Comparison of ENCODE assay signal across 8 cellular contexts in genomic region chr3:49785565-49786356, GRCh38. TPM values are rescaled to one million over a fixed set of nuclear protein-coding genes. Genes with fewer than 3 reads are reported as not detected.
DNase-seq lines count a peak whose midpoint lies in the region; ATAC-seq and TF ChIP-seq lines count a peak whose summit lies in the region.

No MANE protein-coding gene starts in this region.

- H3K4me1 ChIP-seq in DND-41 (ENCODE audit: insufficient read depth, low read length): peaks cover 46% of the 10 kb centered on the region
- H3K4me1 ChIP-seq in esophagus (ENCODE audit: control insufficient read depth in 2 of 2, insufficient read depth in 2 of 2, low read length in 1 of 2): peaks cover 0 to 4% of the 10 kb centered on the region in 2 donors
- H3K4me1 ChIP-seq in naive thymus-derived CD4-positive, alpha-beta T cell (ENCODE audit: control insufficient read depth in 2 of 2, insufficient read depth in 2 of 2, low read length in 2 of 2): peaks cover 12% of the 10 kb centered on the region in 2 donors

- TF ChIP-seq CTCF in DND-41 (IDR thresholded peaks at IDR 0.05; ENCODE audit: borderline replicate concordance, extremely low read depth, low read length, poor library complexity, severe bottlenecking): no peak
- no peak for TF ChIP-seq CTCF in WI38 (IDR thresholded peaks at IDR 0.05; ENCODE audit: low read depth, low read length)

- no peaks in the 10 kb centered on the region for H3K9me3 ChIP-seq in DND-41 (ENCODE audit: insufficient read depth, low read length, severe bottlenecking)
- H3K9me3 ChIP-seq in esophagus (ENCODE audit: control insufficient read depth in 2 of 2, insufficient read depth in 1 of 2, low read depth in 1 of 2, low read length in 1 of 2): no peaks in the 10 kb centered on the region
- H3K9me3 ChIP-seq in naive thymus-derived CD4-positive, alpha-beta T cell (ENCODE audit: control insufficient read depth in 2 of 3, low read length in 3 of 3): no peaks in the 10 kb centered on the region

- peak overlapping the region; percentile 81 for H3K9ac ChIP-seq in DND-41 (ENCODE audit: low read depth, low read length)

- peak overlapping the region; percentile 82 to 100 (median 93) for H3K27ac Mint-ChIP-seq in naive thymus-derived CD4-positive, alpha-beta T cell

- H3K9me3 Mint-ChIP-seq in naive thymus-derived CD4-positive, alpha-beta T cell: peaks cover 0 to 4% (median 0%) of the 10 kb centered on the region in 11 donors

- peak overlapping the region; percentile 65 for H3K27ac ChIP-seq in DND-41 (ENCODE audit: low read length)
- H3K27ac ChIP-seq in esophagus (ENCODE audit: low read depth in 2 of 2, low read length in 1 of 2): peak overlapping the region; percentile 90 to 91
- H3K27ac ChIP-seq in naive thymus-derived CD4-positive, alpha-beta T cell (ENCODE audit: low read depth, low read length): peak overlapping the region; percentile 95

- H3K27me3 Mint-ChIP-seq in naive thymus-derived CD4-positive, alpha-beta T cell: peaks cover 0 to 6% (median 0%) of the 10 kb centered on the region in 5 donors

- peak overlapping the region; percentile 91 to 99 (median 94) for H3K4me3 Mint-ChIP-seq in naive thymus-derived CD4-positive, alpha-beta T cell

- intact Hi-C loops in naive thymus-derived CD4-positive, alpha-beta T cell (cut with micrococcal nuclease): loop anchor here (1.0 to 5.0 kb wide), 12 partner anchors 17 to 514 kb away; partner anchors contain the start of genes GMPPB (in 2 of the 2), AMIGO3 (in 1 of the 2), APEH (in 1 of the 2) and DAG1 (in 1 of the 2)
- intact Hi-C loops in sciatic nerve (cut with DNase I): no loop called here

- ATAC-seq in DND-41 (ENCODE audit: insufficient read depth, low read depth) (peak; percentile 44), GM19467 (IDR thresholded peaks at IDR 0.05; ENCODE audit: unreplicated experiment) (peak; percentile 31), HG03460 (IDR thresholded peaks at IDR 0.05; ENCODE audit: unreplicated experiment) (peak; percentile 32), sciatic nerve (no peak)
- ATAC-seq in naive thymus-derived CD4-positive, alpha-beta T cell: peak; percentile 27

- H3K4me1 Mint-ChIP-seq in naive thymus-derived CD4-positive, alpha-beta T cell: peaks cover 21 to 56% (median 39%) of the 10 kb centered on the region in 7 donors

- CTCF ChIA-PET in naive thymus-derived CD4-positive, alpha-beta T cell (lab: Charles Lee): interaction anchor here (0.6 to 2.1 kb wide), 2 partner anchors 17 to 232 kb away, joined by 3 to 10 read pairs; partner anchors contain the start of gene INKA1

- H3K4me2 ChIP-seq in DND-41 (ENCODE audit: insufficient read depth, low read length): peak overlapping the region; percentile 96

- POLR2A ChIA-PET in naive thymus-derived CD4-positive, alpha-beta T cell (lab: Charles Lee): interaction anchor here (0.6 to 4.1 kb wide), 8 partner anchors 11 to 107 kb away, joined by 3 to 25 read pairs (median 4); partner anchors contain the start of genes AMIGO3, GMPPB and INKA1

- peak overlapping the region; percentile 83 for H2AFZ ChIP-seq in DND-41 (ENCODE audit: low read depth, low read length)

- H4K20me1 ChIP-seq in DND-41 (ENCODE audit: insufficient read depth, low read length): peaks cover 3% of the 10 kb centered on the region

- WGBS in esophagus, 2 donors: 2% methylated on average over 50 of the region's 50 CpGs

- peaks cover 0 to 16% (median 4%) of the 10 kb centered on the region in 5 donors for H3K36me3 Mint-ChIP-seq in naive thymus-derived CD4-positive, alpha-beta T cell

- peaks cover 25% of the 10 kb centered on the region for H3K36me3 ChIP-seq in DND-41 (ENCODE audit: insufficient read depth, low read length)
- H3K36me3 ChIP-seq in esophagus (ENCODE audit: control insufficient read depth in 2 of 2, insufficient read depth in 2 of 2, low read length in 1 of 2): peaks cover 0 to 2% of the 10 kb centered on the region in 2 donors
- H3K36me3 ChIP-seq in naive thymus-derived CD4-positive, alpha-beta T cell (ENCODE audit: control insufficient read depth in 2 of 3, insufficient read depth in 3 of 3, low read length in 3 of 3): peaks cover 0 to 12% (median 0%) of the 10 kb centered on the region in 3 experiments

- no peaks in the 10 kb centered on the region for H3K27me3 ChIP-seq in DND-41 (ENCODE audit: insufficient read depth, low read length, poor library complexity)
- no peaks in the 10 kb centered on the region for H3K27me3 ChIP-seq in esophagus (ENCODE audit: control insufficient read depth in 1 of 2, insufficient read depth in 2 of 2, low read length in 2 of 2)
- H3K27me3 ChIP-seq in naive thymus-derived CD4-positive, alpha-beta T cell (ENCODE audit: control insufficient read depth in 2 of 2, insufficient read depth in 2 of 2, low read length in 2 of 2): no peaks in the 10 kb centered on the region

- H3K4me3 ChIP-seq in DND-41 (ENCODE audit: low read depth in 1 of 2, low read length in 2 of 2) (peak overlapping the region; percentile 79 to 90), WI38 (ENCODE audit: low read depth, low read length) (peak overlapping the region; percentile 92), esophagus (ENCODE audit: low read depth in 1 of 2, low read length in 2 of 2) (peak overlapping the region; percentile 80 to 92)
- peak overlapping the region; percentile 80 for H3K4me3 ChIP-seq in naive thymus-derived CD4-positive, alpha-beta T cell (ENCODE audit: low read length)

- H3K79me2 ChIP-seq in DND-41 (ENCODE audit: insufficient read depth, low read length): peaks cover 61% of the 10 kb centered on the region

- DNase-seq in DND-41 (peak; percentile 40), MV-4-11 (lab: John Stamatoyannopoulos, UW) (no peak), sciatic nerve (ENCODE audit: low spot score) (no peak)
- DNase-seq in naive thymus-derived CD4-positive, alpha-beta T cell: peak in 4 of 9 donors; percentile 39 to 44 (median 40)

RNA-seq across cellular contexts. Expression of gene IP6K1, which starts 0.6 kb away (rescaled TPM):
- polyA plus RNA-seq in esophagus: 10 to 100 TPM; 11.5 to 14.1 TPM
- total RNA-seq in naive thymus-derived CD4-positive, alpha-beta T cell: 10 to 100 TPM; 41.8 to 57.0 (median 47.3) TPM
- polyA plus RNA-seq in naive thymus-derived CD4-positive, alpha-beta T cell: 10 to 100 TPM; 18.4 to 36.3 TPM
- total RNA-seq in sciatic nerve: 47.6 TPM

RNA-seq across cellular contexts. Expression of gene CDHR4, which starts 13.9 kb away (rescaled TPM):
- under 1 TPM in 1 of 2 donors, not detected in 1; 0.04 TPM for polyA plus RNA-seq in esophagus
- under 1 TPM in 3 of 5 experiments, not detected in 2; 0.29 to 0.62 (median 0.44) TPM for total RNA-seq in naive thymus-derived CD4-positive, alpha-beta T cell
- not detected for polyA plus RNA-seq in naive thymus-derived CD4-positive, alpha-beta T cell
- total RNA-seq in sciatic nerve: 1.6 TPM

RNA-seq across cellular contexts. Expression of gene INKA1, which starts 17.3 kb away (rescaled TPM):
- 10 to 100 TPM; 26.3 to 28.4 TPM for polyA plus RNA-seq in esophagus
- total RNA-seq in naive thymus-derived CD4-positive, alpha-beta T cell: 1 to 10 TPM in 3 of 5 experiments, under 1 TPM in 2; 0.65 to 2.2 (median 1.8) TPM
- 1 to 10 TPM in 1 of 2 donors, under 1 TPM in 1; 0.69 to 1.6 TPM for polyA plus RNA-seq in naive thymus-derived CD4-positive, alpha-beta T cell
- 7.3 TPM for total RNA-seq in sciatic nerve

RNA-seq across cellular contexts. Expression of gene UBA7, which starts 28.0 kb away (rescaled TPM):
- 10 to 100 TPM; 24.1 to 54.3 TPM for polyA plus RNA-seq in esophagus
- 100 to 1,000 TPM; 273 to 318 (median 287) TPM for total RNA-seq in naive thymus-derived CD4-positive, alpha-beta T cell
- 10 to 100 TPM; 31.6 to 48.4 TPM for polyA plus RNA-seq in naive thymus-derived CD4-positive, alpha-beta T cell
- total RNA-seq in sciatic nerve: 73.9 TPM
